Comparison of ENCODE assay signal across 14 cellular contexts in the genomic region with DNA sequence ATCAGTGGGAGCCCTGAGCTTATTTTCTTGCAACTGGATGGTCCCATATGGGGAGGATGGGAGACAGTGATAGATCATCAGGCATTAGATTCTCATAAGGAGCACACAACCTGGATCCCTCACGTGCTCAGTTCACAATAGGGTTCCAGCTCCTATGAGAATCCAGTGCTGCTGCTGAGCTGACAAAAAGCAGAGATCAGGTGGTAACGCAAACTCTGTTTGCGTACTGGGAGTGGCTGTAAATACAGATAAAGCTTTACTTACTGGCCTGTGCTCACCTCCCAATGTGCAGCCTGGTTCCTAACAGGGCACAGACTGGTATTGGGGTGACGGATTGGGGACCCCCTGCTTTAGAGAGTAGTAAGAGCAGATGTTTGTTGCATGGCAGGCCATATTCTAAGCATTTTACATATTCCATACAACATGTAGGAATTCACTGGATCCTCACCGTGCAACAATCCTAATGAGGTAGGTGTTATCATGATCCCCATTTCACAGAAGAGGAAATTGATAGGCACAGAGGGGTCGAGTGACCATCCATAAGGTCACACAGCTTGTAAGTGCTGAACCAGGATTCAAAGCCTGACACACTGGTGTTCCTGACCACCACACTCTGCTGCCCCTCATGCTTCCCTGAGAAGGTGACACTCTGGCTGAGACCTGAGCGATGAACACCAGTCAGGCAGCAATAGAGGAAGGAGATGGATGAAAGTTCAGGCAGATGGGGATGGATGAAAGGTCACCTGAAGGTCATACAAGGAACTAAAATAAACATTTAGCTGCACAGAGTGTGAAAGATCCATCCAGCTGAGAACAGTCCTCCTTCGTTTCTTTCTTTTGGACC. TPM values are rescaled to one million over a fixed set of nuclear protein-coding genes. Genes with fewer than 3 reads are reported as not detected.
A peak's percentile ranks its signal among the peaks of the same experiment; 100 is the strongest.
DNase-seq lines count a peak whose midpoint lies in the region; ATAC-seq, FAIRE-seq and TF ChIP-seq lines count a peak whose summit lies in the region.
"Had no signal": no experiment of that assay in that cellular context is flagged by ENCODE, and none has a peak within 500 bp of the region (broad histone marks: within the 10 kb centered on the region; RNA-seq: fewer than 3 reads in every experiment).

No MANE protein-coding gene starts in this region.

- in situ Hi-C loops in mammary epithelial cell (cut with MboI; ENCODE audit: low sequenced_read_pairs in 2 of 2) = no loop called here

- no peaks in the 10 kb centered on the region for H3K9me3 ChIP-seq in BLaER1
- H3K9me3 ChIP-seq in WERI-Rb-1 (ENCODE audit: severe bottlenecking) = no peaks in the 10 kb centered on the region
- H3K9me3 ChIP-seq in left ventricle myocardium inferior (replicated peaks) = no peaks in the 10 kb centered on the region
- H3K9me3 ChIP-seq in pancreas = no peaks in the 10 kb centered on the region
- no peaks in the 10 kb centered on the region for H3K9me3 ChIP-seq in mammary epithelial cell (replicated peaks; ENCODE audit: insufficient read depth, low read length)

- H3K36me3 ChIP-seq in BLaER1 (no peaks in the 10 kb centered on the region), WERI-Rb-1 (no peaks in the 10 kb centered on the region), left ventricle myocardium inferior (no peaks in the 10 kb centered on the region), pancreas (no peaks in the 10 kb centered on the region), mammary epithelial cell (ENCODE audit: insufficient read depth, low read length) (no peaks in the 10 kb centered on the region)

- no peaks in the 10 kb centered on the region for H3K27me3 ChIP-seq in BLaER1
- H3K27me3 ChIP-seq in WERI-Rb-1 (ENCODE audit: insufficient read depth, low read depth, severe bottlenecking) = no peaks in the 10 kb centered on the region
- no peaks in the 10 kb centered on the region for H3K27me3 ChIP-seq in left ventricle myocardium inferior (ENCODE audit: low read depth)
- no peaks in the 10 kb centered on the region for H3K27me3 ChIP-seq in pancreas
- no peaks in the 10 kb centered on the region for H3K27me3 ChIP-seq in mammary epithelial cell (ENCODE audit: insufficient read depth, low read length)

- ATAC-seq in pancreas (peak; percentile 42 to 72 (median 64)), HG03520 (IDR thresholded peaks at IDR 0.05; ENCODE audit: unreplicated experiment) (no peak)

- no peak overlapping the region for H2AFZ ChIP-seq in mammary epithelial cell (ENCODE audit: low read depth, low read length)

- H3K79me2 ChIP-seq in mammary epithelial cell (ENCODE audit: insufficient read depth, low read length) = no peaks in the 10 kb centered on the region

- no TSS peak for BruUV-seq in mammary epithelial cell (replicated peaks; lab: Mats Ljungman, UMichigan)

- H3K4me1 ChIP-seq in BLaER1 (peaks cover 40% of the 10 kb centered on the region), left ventricle myocardium inferior (peaks cover 26% of the 10 kb centered on the region), pancreas (peaks cover 0 to 12% (median 6%) of the 10 kb centered on the region in 3 donors), mammary epithelial cell (ENCODE audit: insufficient read depth, low read length) (no peaks in the 10 kb centered on the region)

- CTCF ChIA-PET in mammary epithelial cell (lab: Charles Lee; ENCODE audit: low non-redundant PET) = no interaction called here

- no peak for DNase-seq in WERI-Rb-1
- DNase-seq in left ventricle myocardium inferior = no peak
- DNase-seq in pancreas = no peak
- DNase-seq in GM19240 (ENCODE audit: insufficient read length, low spot score) = no peak
- no peak for DNase-seq in mammary epithelial cell
- DNase-seq in erythroblast (lab: John Stamatoyannopoulos, UW) = no peak
- DNase-seq: activated CD4-positive, CD25-positive, alpha-beta regulatory T cell treated with anti-CD3 and anti-CD28 coated beads, Interleukin-2, amount 50 U/mL, for 72 hours; activated CD8-positive, alpha-beta memory T cell treated with anti-CD3 and anti-CD28 coated beads, Interleukin-2, amount 50 U/mL, for 4 hours; NCI-H1694 treated with DMSO at 0.1 percent for 48 hours; NCI-H446 treated with DMSO at 0.1 percent for 48 hours had no signal

- intact Hi-C loops in left ventricle myocardium inferior (cut with micrococcal nuclease) = no loop called here
- intact Hi-C loops in pancreas (cut with DNase I) = no loop called here
- intact Hi-C loops in mammary epithelial cell (cut with micrococcal nuclease) = no loop called here

- 58 to 61% methylated on average over 8 of the region's 8 CpGs for WGBS in pancreas, 2 donors
- WGBS in mammary epithelial cell (ENCODE audit: low coverage, missing lambda C conversion rate) = 92% methylated on average over 8 of the region's 8 CpGs

- H3K9ac ChIP-seq in BLaER1 (peak overlapping the region; percentile 70), mammary epithelial cell (ENCODE audit: insufficient read depth, low read length) (no peak overlapping the region)

- H3K4me3 ChIP-seq in BLaER1 = no peak overlapping the region; the same call in 1 of the 2 replicates
- no peak overlapping the region for H3K4me3 ChIP-seq in WERI-Rb-1 (ENCODE audit: low read depth, low read length)
- no peak overlapping the region for H3K4me3 ChIP-seq in left ventricle myocardium inferior
- H3K4me3 ChIP-seq in pancreas = no peak overlapping the region
- H3K4me3 ChIP-seq in mammary epithelial cell (replicated peaks in 1 of 3; ENCODE audit: insufficient read depth in 1 of 3, low read depth in 2 of 3, low read length in 3 of 3) = no peak overlapping the region

- no peak for TF ChIP-seq POLR2A in erythroblast (IDR thresholded peaks at IDR 0.05; ENCODE audit: low read length)

- no peaks in the 10 kb centered on the region for H4K20me1 ChIP-seq in BLaER1
- no peaks in the 10 kb centered on the region for H4K20me1 ChIP-seq in mammary epithelial cell (ENCODE audit: insufficient read depth, low read length)

- dilution Hi-C loops in mammary epithelial cell (cut with HindIII; ENCODE audit: low sequenced_read_pairs) = loop anchor here (5.0 kb wide), 1 partner anchor 111 kb away; the partner anchor contains the start of gene CAPG

- H3K27ac ChIP-seq in BLaER1 = peak overlapping the region; percentile 76
- peak overlapping the region; percentile 78 for H3K27ac ChIP-seq in WERI-Rb-1
- H3K27ac ChIP-seq in left ventricle myocardium inferior (replicated peaks) = peak overlapping the region; percentile 81
- H3K27ac ChIP-seq in pancreas = no peak overlapping the region
- no peak overlapping the region for H3K27ac ChIP-seq in mammary epithelial cell (ENCODE audit: insufficient read depth, low read depth, low read length)

- H3K4me2 ChIP-seq in BLaER1 (peak overlapping the region; percentile 85), mammary epithelial cell (ENCODE audit: insufficient read depth, low read depth, low read length) (no peak overlapping the region)

- FAIRE-seq in pancreas (lab: Jason Lieb, UNC) = no peak
- FAIRE-seq: bronchial epithelial cell, endothelial cell of umbilical vein had no signal

- TF ChIP-seq CTCF in WERI-Rb-1 (IDR thresholded peaks at IDR 0.05; ENCODE audit: low read depth, low read length) (no peak), left ventricle myocardium inferior (IDR thresholded peaks at IDR 0.05; ENCODE audit: borderline replicate concordance) (no peak), pancreas (IDR thresholded peaks at IDR 0.05) (no peak), mammary epithelial cell (conservative IDR thresholded peaks at IDR 0.05 in 1 of 2, IDR thresholded peaks at IDR 0.05 in 1 of 2; ENCODE audit: extremely low read depth in 1 of 2, insufficient read depth in 1 of 2, low read depth in 1 of 2, low read length in 2 of 2) (no peak)

RNA-seq across cellular contexts. Expression of gene MAT2A, which starts 15.7 kb away (rescaled TPM):
- total RNA-seq in left ventricle myocardium inferior = 145 TPM
- total RNA-seq in pancreas = 100 to 1,000 TPM; 127 to 447 (median 246) TPM
- polyA plus RNA-seq in pancreas = 100 to 1,000 TPM; 141 to 246 TPM
- total RNA-seq in mammary epithelial cell = 100 to 1,000 TPM; 213 to 257 TPM
- polyA plus RNA-seq in mammary epithelial cell = 279 TPM
- 256 TPM for polyA minus RNA-seq in mammary epithelial cell

RNA-seq across cellular contexts. Expression of gene GGCX, which starts 38.0 kb away (rescaled TPM):
- total RNA-seq in left ventricle myocardium inferior = 25.5 TPM
- total RNA-seq in pancreas = 10 to 100 TPM; 21.7 to 43.4 (median 31.0) TPM
- polyA plus RNA-seq in pancreas = 10 to 100 TPM; 15.7 to 16.2 TPM
- 10 to 100 TPM; 42.7 to 43.3 TPM for total RNA-seq in mammary epithelial cell
- 42.4 TPM for polyA plus RNA-seq in mammary epithelial cell
- polyA minus RNA-seq in mammary epithelial cell = 59.1 TPM

RNA-seq across cellular contexts. Expression of gene VAMP8, which starts 54.1 kb away (rescaled TPM):
- total RNA-seq in left ventricle myocardium inferior (15.5 TPM), pancreas (100 to 1,000 TPM in 1 of 6 donors, 10 to 100 TPM in 5; 57.7 to 109 (median 69.7) TPM), mammary epithelial cell (100 to 1,000 TPM in 1 of 2 donors, 10 to 100 TPM in 1; 94.0 to 166 TPM)
- polyA plus RNA-seq in pancreas (100 to 1,000 TPM; 137 to 150 TPM), mammary epithelial cell (327 TPM)
- polyA minus RNA-seq in mammary epithelial cell = 42.7 TPM

Comparison
In these comparisons a context has a peak if more than half of its experiments do, and no peak if none do; other contexts are left out.
1. H3K27ac ChIP-seq: peak in BLaER1 (single experiment), WERI-Rb-1 (single experiment) and left ventricle myocardium inferior (single experiment); none in pancreas (0 of 4) and mammary epithelial cell (single experiment).